ENCODE assay signal across 1 cellular context in the genomic region with DNA sequence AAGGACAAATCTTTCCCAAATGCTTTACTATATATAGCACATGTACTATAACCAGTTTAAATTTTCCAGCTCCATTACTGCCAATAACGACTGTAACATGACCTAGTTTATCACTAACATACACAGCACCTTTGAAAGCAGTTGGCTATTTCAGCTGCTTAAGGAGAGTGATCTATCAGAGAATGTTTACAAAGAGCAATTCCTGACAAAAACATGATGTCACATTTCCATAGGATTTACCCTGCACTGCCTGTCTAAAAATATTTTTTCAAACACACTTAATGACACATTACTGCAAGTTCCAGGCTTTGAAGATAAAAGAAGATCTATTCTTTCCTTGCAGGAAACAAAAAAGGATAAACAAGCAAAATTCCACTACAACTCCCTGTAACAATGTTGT.
A peak's percentile ranks its signal among the peaks of the same experiment; 100 is the strongest.
TF ChIP-seq lines count a peak whose summit lies in the region.

No MANE protein-coding gene starts in this region.

TF ChIP-seq in HEK293, 187 proteins besides CTCF, POLR2A, EP300 and RAD21 (continued from another document):
- TF ChIP-seq ZNF114 (tag by site-specific recombination; IDR thresholded peaks at IDR 0.05) (no peak), ZNF202 (tag by site-specific recombination; IDR thresholded peaks at IDR 0.05; ENCODE audit: borderline replicate concordance) (no peak), IKZF3 (tag by site-specific recombination; IDR thresholded peaks at IDR 0.05) (peak; percentile 78), ZNF561 (tag by site-specific recombination; IDR thresholded peaks at IDR 0.05; ENCODE audit: borderline replicate concordance) (no peak; the same call in 1 of the 2 replicates), ZBTB17 (tag by site-specific recombination; IDR thresholded peaks at IDR 0.05) (no peak), TRIM28 (IDR thresholded peaks at IDR 0.05; ENCODE audit: borderline replicate concordance, low read length) (peak; percentile 81; the same call in 1 of the 2 replicates), ZNF140 (tag by site-specific recombination; IDR thresholded peaks at IDR 0.05) (no peak), SP3 (tag by site-specific recombination; IDR thresholded peaks at IDR 0.05) (no peak), ZSCAN30 (tag by site-specific recombination; IDR thresholded peaks at IDR 0.05) (peak; percentile 34; the same call in 1 of the 2 replicates), ZNF560 (tag by site-specific recombination; IDR thresholded peaks at IDR 0.05; ENCODE audit: borderline replicate concordance) (no peak), ZFP37 (tag by site-specific recombination; IDR thresholded peaks at IDR 0.05) (peak; percentile 15; the same call in 1 of the 2 replicates), ZNF366 (tag by site-specific recombination; conservative IDR thresholded peaks at IDR 0.05) (peak; percentile 71; the same call in 1 of the 2 replicates)
- TF ChIP-seq, protein P1, sequence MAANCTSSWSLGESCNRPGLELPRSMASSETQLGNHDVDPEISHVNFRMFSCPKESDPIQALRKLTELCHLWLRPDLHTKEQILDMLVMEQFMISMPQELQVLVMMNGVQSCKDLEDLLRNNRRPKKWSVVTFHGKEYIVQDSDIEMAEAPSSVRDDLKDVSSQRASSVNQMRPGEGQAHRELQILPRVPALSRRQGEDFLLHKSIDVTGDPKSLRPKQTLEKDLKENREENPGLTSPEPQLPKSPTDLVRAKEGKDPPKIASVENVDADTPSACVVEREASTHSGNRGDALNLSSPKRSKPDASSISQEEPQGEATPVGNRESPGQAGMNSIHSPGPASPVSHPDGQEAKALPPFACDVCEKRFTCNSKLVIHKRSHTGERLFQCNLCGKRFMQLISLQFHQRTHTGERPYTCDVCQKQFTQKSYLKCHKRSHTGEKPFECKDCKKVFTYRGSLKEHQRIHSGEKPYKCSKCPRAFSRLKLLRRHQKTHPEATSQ (tag by site-specific recombination; IDR thresholded peaks at IDR 0.05): no peak
- TF ChIP-seq, protein P2, sequence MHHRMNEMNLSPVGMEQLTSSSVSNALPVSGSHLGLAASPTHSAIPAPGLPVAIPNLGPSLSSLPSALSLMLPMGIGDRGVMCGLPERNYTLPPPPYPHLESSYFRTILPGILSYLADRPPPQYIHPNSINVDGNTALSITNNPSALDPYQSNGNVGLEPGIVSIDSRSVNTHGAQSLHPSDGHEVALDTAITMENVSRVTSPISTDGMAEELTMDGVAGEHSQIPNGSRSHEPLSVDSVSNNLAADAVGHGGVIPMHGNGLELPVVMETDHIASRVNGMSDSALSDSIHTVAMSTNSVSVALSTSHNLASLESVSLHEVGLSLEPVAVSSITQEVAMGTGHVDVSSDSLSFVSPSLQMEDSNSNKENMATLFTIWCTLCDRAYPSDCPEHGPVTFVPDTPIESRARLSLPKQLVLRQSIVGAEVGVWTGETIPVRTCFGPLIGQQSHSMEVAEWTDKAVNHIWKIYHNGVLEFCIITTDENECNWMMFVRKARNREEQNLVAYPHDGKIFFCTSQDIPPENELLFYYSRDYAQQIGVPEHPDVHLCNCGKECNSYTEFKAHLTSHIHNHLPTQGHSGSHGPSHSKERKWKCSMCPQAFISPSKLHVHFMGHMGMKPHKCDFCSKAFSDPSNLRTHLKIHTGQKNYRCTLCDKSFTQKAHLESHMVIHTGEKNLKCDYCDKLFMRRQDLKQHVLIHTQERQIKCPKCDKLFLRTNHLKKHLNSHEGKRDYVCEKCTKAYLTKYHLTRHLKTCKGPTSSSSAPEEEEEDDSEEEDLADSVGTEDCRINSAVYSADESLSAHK (tag by site-specific recombination; IDR thresholded peaks at IDR 0.05): peak; percentile 27; the same call in 1 of the 2 replicates
- TF ChIP-seq, protein P3, sequence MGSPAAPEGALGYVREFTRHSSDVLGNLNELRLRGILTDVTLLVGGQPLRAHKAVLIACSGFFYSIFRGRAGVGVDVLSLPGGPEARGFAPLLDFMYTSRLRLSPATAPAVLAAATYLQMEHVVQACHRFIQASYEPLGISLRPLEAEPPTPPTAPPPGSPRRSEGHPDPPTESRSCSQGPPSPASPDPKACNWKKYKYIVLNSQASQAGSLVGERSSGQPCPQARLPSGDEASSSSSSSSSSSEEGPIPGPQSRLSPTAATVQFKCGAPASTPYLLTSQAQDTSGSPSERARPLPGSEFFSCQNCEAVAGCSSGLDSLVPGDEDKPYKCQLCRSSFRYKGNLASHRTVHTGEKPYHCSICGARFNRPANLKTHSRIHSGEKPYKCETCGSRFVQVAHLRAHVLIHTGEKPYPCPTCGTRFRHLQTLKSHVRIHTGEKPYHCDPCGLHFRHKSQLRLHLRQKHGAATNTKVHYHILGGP (tag by site-specific recombination; IDR thresholded peaks at IDR 0.05): no peak
- TF ChIP-seq, protein P4, sequence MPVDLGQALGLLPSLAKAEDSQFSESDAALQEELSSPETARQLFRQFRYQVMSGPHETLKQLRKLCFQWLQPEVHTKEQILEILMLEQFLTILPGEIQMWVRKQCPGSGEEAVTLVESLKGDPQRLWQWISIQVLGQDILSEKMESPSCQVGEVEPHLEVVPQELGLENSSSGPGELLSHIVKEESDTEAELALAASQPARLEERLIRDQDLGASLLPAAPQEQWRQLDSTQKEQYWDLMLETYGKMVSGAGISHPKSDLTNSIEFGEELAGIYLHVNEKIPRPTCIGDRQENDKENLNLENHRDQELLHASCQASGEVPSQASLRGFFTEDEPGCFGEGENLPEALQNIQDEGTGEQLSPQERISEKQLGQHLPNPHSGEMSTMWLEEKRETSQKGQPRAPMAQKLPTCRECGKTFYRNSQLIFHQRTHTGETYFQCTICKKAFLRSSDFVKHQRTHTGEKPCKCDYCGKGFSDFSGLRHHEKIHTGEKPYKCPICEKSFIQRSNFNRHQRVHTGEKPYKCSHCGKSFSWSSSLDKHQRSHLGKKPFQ (tag by site-specific recombination; IDR thresholded peaks at IDR 0.05): no peak
